Comparison of ENCODE assay signal across 2 cellular contexts in the genomic region with DNA sequence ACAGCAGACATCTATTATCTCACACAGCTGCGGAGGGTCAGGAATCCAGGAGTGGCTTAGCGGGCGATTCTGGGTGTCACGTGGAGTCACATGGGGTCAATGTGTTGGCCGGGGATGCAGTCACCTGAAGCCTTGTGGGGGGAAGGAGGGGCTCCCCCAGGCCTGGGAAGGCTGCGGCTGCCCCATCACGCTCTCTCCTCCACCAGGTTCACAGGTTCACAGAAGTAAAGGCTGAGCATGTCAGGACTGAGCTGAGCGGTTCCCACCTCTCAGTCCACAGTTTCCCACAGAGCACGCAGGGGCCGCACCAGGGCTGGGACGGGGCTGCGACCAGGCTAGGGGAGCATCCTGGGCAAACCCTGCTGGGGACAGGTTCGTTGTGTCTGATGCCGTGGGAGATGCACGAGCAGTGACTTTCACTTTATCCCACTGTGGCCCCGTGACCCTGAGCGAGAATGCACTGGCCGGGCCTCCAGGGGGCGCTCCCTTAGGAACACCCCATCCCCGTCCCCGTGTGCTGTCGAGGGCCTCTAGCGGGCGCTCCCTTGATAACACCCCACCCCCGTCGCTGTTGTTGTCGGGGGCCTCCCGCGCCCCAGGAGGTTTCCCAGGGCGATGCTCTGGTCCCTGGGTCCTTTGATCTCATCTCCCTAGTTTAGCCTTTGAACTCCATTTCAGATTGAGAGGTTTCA.
TF ChIP-seq lines count a peak whose summit lies in the region.

No MANE protein-coding gene starts in this region.

TF ChIP-seq in HEK293, 187 proteins besides CTCF, POLR2A, EP300 and RAD21 (continued from another document and continues in another):
- TF ChIP-seq, protein P1, sequence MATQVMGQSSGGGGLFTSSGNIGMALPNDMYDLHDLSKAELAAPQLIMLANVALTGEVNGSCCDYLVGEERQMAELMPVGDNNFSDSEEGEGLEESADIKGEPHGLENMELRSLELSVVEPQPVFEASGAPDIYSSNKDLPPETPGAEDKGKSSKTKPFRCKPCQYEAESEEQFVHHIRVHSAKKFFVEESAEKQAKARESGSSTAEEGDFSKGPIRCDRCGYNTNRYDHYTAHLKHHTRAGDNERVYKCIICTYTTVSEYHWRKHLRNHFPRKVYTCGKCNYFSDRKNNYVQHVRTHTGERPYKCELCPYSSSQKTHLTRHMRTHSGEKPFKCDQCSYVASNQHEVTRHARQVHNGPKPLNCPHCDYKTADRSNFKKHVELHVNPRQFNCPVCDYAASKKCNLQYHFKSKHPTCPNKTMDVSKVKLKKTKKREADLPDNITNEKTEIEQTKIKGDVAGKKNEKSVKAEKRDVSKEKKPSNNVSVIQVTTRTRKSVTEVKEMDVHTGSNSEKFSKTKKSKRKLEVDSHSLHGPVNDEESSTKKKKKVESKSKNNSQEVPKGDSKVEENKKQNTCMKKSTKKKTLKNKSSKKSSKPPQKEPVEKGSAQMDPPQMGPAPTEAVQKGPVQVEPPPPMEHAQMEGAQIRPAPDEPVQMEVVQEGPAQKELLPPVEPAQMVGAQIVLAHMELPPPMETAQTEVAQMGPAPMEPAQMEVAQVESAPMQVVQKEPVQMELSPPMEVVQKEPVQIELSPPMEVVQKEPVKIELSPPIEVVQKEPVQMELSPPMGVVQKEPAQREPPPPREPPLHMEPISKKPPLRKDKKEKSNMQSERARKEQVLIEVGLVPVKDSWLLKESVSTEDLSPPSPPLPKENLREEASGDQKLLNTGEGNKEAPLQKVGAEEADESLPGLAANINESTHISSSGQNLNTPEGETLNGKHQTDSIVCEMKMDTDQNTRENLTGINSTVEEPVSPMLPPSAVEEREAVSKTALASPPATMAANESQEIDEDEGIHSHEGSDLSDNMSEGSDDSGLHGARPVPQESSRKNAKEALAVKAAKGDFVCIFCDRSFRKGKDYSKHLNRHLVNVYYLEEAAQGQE (tag by site-specific recombination; IDR thresholded peaks at IDR 0.05): no peak
- TF ChIP-seq REPIN1 (tag by site-specific recombination; IDR thresholded peaks at IDR 0.05; ENCODE audit: low read depth) (0 out of 2 replicates have a peak, but pooled peaks have one; percentile 42), PRDM1 (tag by site-specific recombination; IDR thresholded peaks at IDR 0.05) (peak; percentile 52), ZNF133 (tag by site-specific recombination; IDR thresholded peaks at IDR 0.05) (no peak), ZBTB8A (tag by site-specific recombination; IDR thresholded peaks at IDR 0.05) (peak; percentile 35), ZNF132 (tag by site-specific recombination; IDR thresholded peaks at IDR 0.05; ENCODE audit: borderline replicate concordance) (no peak), SP7 (tag by site-specific recombination; IDR thresholded peaks at IDR 0.05) (peak; percentile 65), SP3 (tag by site-specific recombination; IDR thresholded peaks at IDR 0.05) (peak; percentile 27; the same call in 1 of the 2 replicates), GLIS1 (tag by site-specific recombination; IDR thresholded peaks at IDR 0.05) (peak; percentile 71), RBAK (tag by site-specific recombination; IDR thresholded peaks at IDR 0.05) (no peak)
- TF ChIP-seq, protein P2, sequence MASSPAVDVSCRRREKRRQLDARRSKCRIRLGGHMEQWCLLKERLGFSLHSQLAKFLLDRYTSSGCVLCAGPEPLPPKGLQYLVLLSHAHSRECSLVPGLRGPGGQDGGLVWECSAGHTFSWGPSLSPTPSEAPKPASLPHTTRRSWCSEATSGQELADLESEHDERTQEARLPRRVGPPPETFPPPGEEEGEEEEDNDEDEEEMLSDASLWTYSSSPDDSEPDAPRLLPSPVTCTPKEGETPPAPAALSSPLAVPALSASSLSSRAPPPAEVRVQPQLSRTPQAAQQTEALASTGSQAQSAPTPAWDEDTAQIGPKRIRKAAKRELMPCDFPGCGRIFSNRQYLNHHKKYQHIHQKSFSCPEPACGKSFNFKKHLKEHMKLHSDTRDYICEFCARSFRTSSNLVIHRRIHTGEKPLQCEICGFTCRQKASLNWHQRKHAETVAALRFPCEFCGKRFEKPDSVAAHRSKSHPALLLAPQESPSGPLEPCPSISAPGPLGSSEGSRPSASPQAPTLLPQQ (tag by site-specific recombination; IDR thresholded peaks at IDR 0.05): peak; percentile 42; the same call in 1 of the 2 replicates
- TF ChIP-seq, protein P3, sequence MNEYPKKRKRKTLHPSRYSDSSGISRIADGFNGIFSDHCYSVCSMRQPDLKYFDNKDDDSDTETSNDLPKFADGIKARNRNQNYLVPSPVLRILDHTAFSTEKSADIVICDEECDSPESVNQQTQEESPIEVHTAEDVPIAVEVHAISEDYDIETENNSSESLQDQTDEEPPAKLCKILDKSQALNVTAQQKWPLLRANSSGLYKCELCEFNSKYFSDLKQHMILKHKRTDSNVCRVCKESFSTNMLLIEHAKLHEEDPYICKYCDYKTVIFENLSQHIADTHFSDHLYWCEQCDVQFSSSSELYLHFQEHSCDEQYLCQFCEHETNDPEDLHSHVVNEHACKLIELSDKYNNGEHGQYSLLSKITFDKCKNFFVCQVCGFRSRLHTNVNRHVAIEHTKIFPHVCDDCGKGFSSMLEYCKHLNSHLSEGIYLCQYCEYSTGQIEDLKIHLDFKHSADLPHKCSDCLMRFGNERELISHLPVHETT (tag by site-specific recombination; IDR thresholded peaks at IDR 0.05): 0 out of 2 replicates have a peak, but pooled peaks have one; percentile 28
- TF ChIP-seq, protein P4, sequence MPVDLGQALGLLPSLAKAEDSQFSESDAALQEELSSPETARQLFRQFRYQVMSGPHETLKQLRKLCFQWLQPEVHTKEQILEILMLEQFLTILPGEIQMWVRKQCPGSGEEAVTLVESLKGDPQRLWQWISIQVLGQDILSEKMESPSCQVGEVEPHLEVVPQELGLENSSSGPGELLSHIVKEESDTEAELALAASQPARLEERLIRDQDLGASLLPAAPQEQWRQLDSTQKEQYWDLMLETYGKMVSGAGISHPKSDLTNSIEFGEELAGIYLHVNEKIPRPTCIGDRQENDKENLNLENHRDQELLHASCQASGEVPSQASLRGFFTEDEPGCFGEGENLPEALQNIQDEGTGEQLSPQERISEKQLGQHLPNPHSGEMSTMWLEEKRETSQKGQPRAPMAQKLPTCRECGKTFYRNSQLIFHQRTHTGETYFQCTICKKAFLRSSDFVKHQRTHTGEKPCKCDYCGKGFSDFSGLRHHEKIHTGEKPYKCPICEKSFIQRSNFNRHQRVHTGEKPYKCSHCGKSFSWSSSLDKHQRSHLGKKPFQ (tag by site-specific recombination; IDR thresholded peaks at IDR 0.05): peak; percentile 59

TF ChIP-seq in HepG2, 621 proteins besides CTCF, POLR2A, EP300 and RAD21 (continued from another document and continues in another):
- TF ChIP-seq, protein P5, sequence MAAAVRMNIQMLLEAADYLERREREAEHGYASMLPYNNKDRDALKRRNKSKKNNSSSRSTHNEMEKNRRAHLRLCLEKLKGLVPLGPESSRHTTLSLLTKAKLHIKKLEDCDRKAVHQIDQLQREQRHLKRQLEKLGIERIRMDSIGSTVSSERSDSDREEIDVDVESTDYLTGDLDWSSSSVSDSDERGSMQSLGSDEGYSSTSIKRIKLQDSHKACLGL (CRISPR knock-in tag; IDR thresholded peaks at IDR 0.05): 0 out of 2 replicates have a peak, but pooled peaks have one; percentile 33
- TF ChIP-seq ZNF10 (CRISPR knock-in tag; IDR thresholded peaks at IDR 0.05; ENCODE audit: borderline replicate concordance, low read depth) (no peak), SRSF1 (optimal IDR thresholded peaks at IDR 0.05; ENCODE audit: low read depth, low read length) (no peak), ZBTB1 (CRISPR knock-in tag; IDR thresholded peaks at IDR 0.05; ENCODE audit: borderline replicate concordance) (no peak), RBM39 (IDR thresholded peaks at IDR 0.05; ENCODE audit: low read depth, low read length, poor library complexity, severe bottlenecking) (no peak), FOSL1 (CRISPR knock-in tag; IDR thresholded peaks at IDR 0.05; ENCODE audit: borderline replicate concordance) (no peak), ZNF230 (CRISPR knock-in tag; IDR thresholded peaks at IDR 0.05) (no peak; the same call in 1 of the 2 replicates), ZNF747 (CRISPR knock-in tag; IDR thresholded peaks at IDR 0.05; ENCODE audit: borderline replicate concordance) (no peak), ZNF101 (CRISPR knock-in tag; IDR thresholded peaks at IDR 0.05; ENCODE audit: borderline replicate concordance, low read depth) (no peak), SPEN (CRISPR knock-in tag; IDR thresholded peaks at IDR 0.05; ENCODE audit: low read depth) (peak; percentile 49), ZNF3 (CRISPR knock-in tag; IDR thresholded peaks at IDR 0.05) (no peak), ZNF878 (CRISPR knock-in tag; IDR thresholded peaks at IDR 0.05) (no peak), MYC (CRISPR knock-in tag; IDR thresholded peaks at IDR 0.05; ENCODE audit: borderline replicate concordance) (peak; percentile 73; the same call in 1 of the 2 replicates), NONO (IDR thresholded peaks at IDR 0.05) (no peak), NONO (CRISPR knock-in tag; conservative IDR thresholded peaks at IDR 0.05) (peak; percentile 62), PAF1 (CRISPR knock-in tag; IDR thresholded peaks at IDR 0.05) (no peak), ZNF777 (CRISPR knock-in tag; IDR thresholded peaks at IDR 0.05) (0 out of 2 replicates have a peak, but pooled peaks have one; percentile 59), RCOR2 (CRISPR knock-in tag; IDR thresholded peaks at IDR 0.05) (peak; percentile 59), ZNF44 (CRISPR knock-in tag; IDR thresholded peaks at IDR 0.05) (no peak), ADNP (CRISPR knock-in tag; IDR thresholded peaks at IDR 0.05) (no peak)
- TF ChIP-seq, protein P6, sequence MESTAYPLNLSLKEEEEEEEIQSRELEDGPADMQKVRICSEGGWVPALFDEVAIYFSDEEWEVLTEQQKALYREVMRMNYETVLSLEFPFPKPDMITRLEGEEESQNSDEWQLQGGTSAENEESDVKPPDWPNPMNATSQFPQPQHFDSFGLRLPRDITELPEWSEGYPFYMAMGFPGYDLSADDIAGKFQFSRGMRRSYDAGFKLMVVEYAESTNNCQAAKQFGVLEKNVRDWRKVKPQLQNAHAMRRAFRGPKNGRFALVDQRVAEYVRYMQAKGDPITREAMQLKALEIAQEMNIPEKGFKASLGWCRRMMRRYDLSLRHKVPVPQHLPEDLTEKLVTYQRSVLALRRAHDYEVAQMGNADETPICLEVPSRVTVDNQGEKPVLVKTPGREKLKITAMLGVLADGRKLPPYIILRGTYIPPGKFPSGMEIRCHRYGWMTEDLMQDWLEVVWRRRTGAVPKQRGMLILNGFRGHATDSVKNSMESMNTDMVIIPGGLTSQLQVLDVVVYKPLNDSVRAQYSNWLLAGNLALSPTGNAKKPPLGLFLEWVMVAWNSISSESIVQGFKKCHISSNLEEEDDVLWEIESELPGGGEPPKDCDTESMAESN (CRISPR knock-in tag; conservative IDR thresholded peaks at IDR 0.05): peak; percentile 53; the same call in 1 of the 2 replicates
- TF ChIP-seq, protein P7, sequence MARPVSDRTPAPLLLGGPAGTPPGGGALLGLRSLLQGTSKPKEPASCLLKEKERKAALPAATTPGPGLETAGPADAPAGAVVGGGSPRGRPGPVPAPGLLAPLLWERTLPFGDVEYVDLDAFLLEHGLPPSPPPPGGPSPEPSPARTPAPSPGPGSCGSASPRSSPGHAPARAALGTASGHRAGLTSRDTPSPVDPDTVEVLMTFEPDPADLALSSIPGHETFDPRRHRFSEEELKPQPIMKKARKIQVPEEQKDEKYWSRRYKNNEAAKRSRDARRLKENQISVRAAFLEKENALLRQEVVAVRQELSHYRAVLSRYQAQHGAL (CRISPR knock-in tag; IDR thresholded peaks at IDR 0.05; ENCODE audit: not compliant biosample characterization): no peak
- TF ChIP-seq, protein P8, sequence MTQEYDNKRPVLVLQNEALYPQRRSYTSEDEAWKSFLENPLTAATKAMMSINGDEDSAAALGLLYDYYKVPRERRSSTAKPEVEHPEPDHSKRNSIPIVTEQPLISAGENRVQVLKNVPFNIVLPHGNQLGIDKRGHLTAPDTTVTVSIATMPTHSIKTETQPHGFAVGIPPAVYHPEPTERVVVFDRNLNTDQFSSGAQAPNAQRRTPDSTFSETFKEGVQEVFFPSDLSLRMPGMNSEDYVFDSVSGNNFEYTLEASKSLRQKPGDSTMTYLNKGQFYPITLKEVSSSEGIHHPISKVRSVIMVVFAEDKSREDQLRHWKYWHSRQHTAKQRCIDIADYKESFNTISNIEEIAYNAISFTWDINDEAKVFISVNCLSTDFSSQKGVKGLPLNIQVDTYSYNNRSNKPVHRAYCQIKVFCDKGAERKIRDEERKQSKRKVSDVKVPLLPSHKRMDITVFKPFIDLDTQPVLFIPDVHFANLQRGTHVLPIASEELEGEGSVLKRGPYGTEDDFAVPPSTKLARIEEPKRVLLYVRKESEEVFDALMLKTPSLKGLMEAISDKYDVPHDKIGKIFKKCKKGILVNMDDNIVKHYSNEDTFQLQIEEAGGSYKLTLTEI (CRISPR knock-in tag; conservative IDR thresholded peaks at IDR 0.05): no peak
- TF ChIP-seq, protein P9, sequence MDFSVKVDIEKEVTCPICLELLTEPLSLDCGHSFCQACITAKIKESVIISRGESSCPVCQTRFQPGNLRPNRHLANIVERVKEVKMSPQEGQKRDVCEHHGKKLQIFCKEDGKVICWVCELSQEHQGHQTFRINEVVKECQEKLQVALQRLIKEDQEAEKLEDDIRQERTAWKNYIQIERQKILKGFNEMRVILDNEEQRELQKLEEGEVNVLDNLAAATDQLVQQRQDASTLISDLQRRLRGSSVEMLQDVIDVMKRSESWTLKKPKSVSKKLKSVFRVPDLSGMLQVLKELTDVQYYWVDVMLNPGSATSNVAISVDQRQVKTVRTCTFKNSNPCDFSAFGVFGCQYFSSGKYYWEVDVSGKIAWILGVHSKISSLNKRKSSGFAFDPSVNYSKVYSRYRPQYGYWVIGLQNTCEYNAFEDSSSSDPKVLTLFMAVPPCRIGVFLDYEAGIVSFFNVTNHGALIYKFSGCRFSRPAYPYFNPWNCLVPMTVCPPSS (IDR thresholded peaks at IDR 0.05): no peak
- TF ChIP-seq, protein P10, sequence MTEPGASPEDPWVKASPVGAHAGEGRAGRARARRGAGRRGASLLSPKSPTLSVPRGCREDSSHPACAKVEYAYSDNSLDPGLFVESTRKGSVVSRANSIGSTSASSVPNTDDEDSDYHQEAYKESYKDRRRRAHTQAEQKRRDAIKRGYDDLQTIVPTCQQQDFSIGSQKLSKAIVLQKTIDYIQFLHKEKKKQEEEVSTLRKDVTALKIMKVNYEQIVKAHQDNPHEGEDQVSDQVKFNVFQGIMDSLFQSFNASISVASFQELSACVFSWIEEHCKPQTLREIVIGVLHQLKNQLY (CRISPR knock-in tag; IDR thresholded peaks at IDR 0.05): no peak
- TF ChIP-seq, protein P11, sequence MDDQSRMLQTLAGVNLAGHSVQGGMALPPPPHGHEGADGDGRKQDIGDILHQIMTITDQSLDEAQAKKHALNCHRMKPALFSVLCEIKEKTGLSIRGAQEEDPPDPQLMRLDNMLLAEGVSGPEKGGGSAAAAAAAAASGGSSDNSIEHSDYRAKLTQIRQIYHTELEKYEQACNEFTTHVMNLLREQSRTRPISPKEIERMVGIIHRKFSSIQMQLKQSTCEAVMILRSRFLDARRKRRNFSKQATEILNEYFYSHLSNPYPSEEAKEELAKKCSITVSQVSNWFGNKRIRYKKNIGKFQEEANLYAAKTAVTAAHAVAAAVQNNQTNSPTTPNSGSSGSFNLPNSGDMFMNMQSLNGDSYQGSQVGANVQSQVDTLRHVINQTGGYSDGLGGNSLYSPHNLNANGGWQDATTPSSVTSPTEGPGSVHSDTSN (CRISPR knock-in tag; IDR thresholded peaks at IDR 0.05; ENCODE audit: borderline replicate concordance): no peak
- TF ChIP-seq, protein P12, sequence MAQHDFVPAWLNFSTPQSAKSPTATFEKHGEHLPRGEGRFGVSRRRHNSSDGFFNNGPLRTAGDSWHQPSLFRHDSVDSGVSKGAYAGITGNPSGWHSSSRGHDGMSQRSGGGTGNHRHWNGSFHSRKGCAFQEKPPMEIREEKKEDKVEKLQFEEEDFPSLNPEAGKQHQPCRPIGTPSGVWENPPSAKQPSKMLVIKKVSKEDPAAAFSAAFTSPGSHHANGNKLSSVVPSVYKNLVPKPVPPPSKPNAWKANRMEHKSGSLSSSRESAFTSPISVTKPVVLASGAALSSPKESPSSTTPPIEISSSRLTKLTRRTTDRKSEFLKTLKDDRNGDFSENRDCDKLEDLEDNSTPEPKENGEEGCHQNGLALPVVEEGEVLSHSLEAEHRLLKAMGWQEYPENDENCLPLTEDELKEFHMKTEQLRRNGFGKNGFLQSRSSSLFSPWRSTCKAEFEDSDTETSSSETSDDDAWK (CRISPR knock-in tag; IDR thresholded peaks at IDR 0.05): no peak
